ENCODE assay signal across 22 cellular contexts in the genomic region with DNA sequence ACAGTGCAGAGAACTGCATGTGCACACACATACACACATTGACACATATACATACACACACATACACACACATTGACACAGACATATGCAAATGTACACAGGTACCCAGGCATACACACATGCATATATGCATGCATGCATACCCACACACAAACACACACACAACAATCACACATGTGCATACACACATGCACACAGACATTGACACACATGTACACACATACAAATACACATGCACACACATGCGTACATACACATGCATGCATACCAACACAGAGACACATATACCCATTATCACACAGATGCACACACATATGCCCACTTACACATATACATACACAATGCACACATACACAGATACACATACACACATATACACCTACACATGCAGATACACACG.
A peak's percentile ranks its signal among the peaks of the same experiment; 100 is the strongest.
DNase-seq lines count a peak whose midpoint lies in the region; ATAC-seq, FAIRE-seq and TF ChIP-seq lines count a peak whose summit lies in the region.
"Had no signal": no experiment of that assay in that cellular context is flagged by ENCODE, and none has a peak within 500 bp of the region (broad histone marks: within the 10 kb centered on the region; RNA-seq: fewer than 3 reads in every experiment).

No MANE protein-coding gene starts in this region.

- H3K27me3 ChIP-seq in HepG2 (ENCODE audit: control insufficient read depth in 1 of 2, insufficient read depth in 2 of 2, low read length in 2 of 2): no peaks in the 10 kb centered on the region
- H3K27me3 ChIP-seq in right lobe of liver: no peaks in the 10 kb centered on the region
- H3K27me3 ChIP-seq in GM12878 (replicated peaks in 1 of 2; ENCODE audit: control insufficient read depth in 2 of 2, insufficient read depth in 2 of 2, low read length in 1 of 2): no peaks in the 10 kb centered on the region
- H3K27me3 ChIP-seq in naive thymus-derived CD4-positive, alpha-beta T cell (ENCODE audit: control insufficient read depth in 2 of 2, insufficient read depth in 2 of 2, low read length in 2 of 2): no peaks in the 10 kb centered on the region
- H3K27me3 ChIP-seq: BLaER1 had no signal

- H3K27ac ChIP-seq in HepG2 (ENCODE audit: extremely low read length, insufficient read depth, low read length) (no peak overlapping the region), right lobe of liver (no peak overlapping the region), GM12878 (ENCODE audit: control insufficient read depth, insufficient read depth) (no peak overlapping the region)
- no peak overlapping the region for H3K27ac ChIP-seq in naive thymus-derived CD4-positive, alpha-beta T cell (ENCODE audit: low read depth, low read length)
- H3K27ac ChIP-seq: 22Rv1, BLaER1, C4-2B, GM23248 had no signal

- BruUV-seq in HepG2 (replicated peaks; lab: Mats Ljungman, UMichigan): no TSS peak
- no TSS peak for BruUV-seq in GM12878 (replicated peaks; lab: Mats Ljungman, UMichigan)

- POLR2A ChIA-PET in HepG2 (lab: Yijun Ruan, JAX) (no interaction called here), GM12878 (lab: Charles Lee) (no interaction called here)
- POLR2A ChIA-PET in naive thymus-derived CD4-positive, alpha-beta T cell (lab: Charles Lee): no interaction called here

- CTCF ChIA-PET in HepG2 (lab: Yijun Ruan, JAX; ENCODE audit: low intra/inter-chr PET ratio, low total read pairs) (no interaction called here), GM12878 (lab: Yijun Ruan, JAX) (no interaction called here)
- CTCF ChIA-PET in naive thymus-derived CD4-positive, alpha-beta T cell (lab: Charles Lee): no interaction called here

- no peak overlapping the region for H3K4me3 Mint-ChIP-seq in naive thymus-derived CD4-positive, alpha-beta T cell
- H3K4me3 Mint-ChIP-seq: B cell; CD4-positive, CD25-positive, alpha-beta regulatory T cell; CD8-positive, alpha-beta T cell had no signal

- H2AFZ ChIP-seq in HepG2 (ENCODE audit: low read length) (no peak overlapping the region), GM12878 (ENCODE audit: control insufficient read depth, low read depth, low read length) (no peak overlapping the region)
- H2AFZ ChIP-seq: GM23248 had no signal

- TF ChIP-seq EP300 in HepG2 (IDR thresholded peaks at IDR 0.05; ENCODE audit: low read depth in 2 of 2, low read length in 2 of 2) (no peak), HepG2 (CRISPR knock-in tag; IDR thresholded peaks at IDR 0.05; ENCODE audit: borderline replicate concordance) (no peak), GM12878 (IDR thresholded peaks at IDR 0.05; ENCODE audit: borderline replicate concordance in 1 of 2, control insufficient read depth in 1 of 2, low read depth in 2 of 2, low read length in 2 of 2) (no peak)

- no peaks in the 10 kb centered on the region for H3K36me3 ChIP-seq in HepG2 (replicated peaks in 1 of 2; ENCODE audit: control insufficient read depth in 1 of 2, insufficient read depth in 2 of 2, low read length in 2 of 2)
- no peaks in the 10 kb centered on the region for H3K36me3 ChIP-seq in right lobe of liver
- no peaks in the 10 kb centered on the region for H3K36me3 ChIP-seq in GM12878 (ENCODE audit: control insufficient read depth in 2 of 2, insufficient read depth in 2 of 2, low read length in 1 of 2)
- no peaks in the 10 kb centered on the region for H3K36me3 ChIP-seq in naive thymus-derived CD4-positive, alpha-beta T cell (ENCODE audit: control insufficient read depth in 2 of 3, insufficient read depth in 3 of 3, low read length in 3 of 3)
- H3K36me3 ChIP-seq: BLaER1, HAP-1 had no signal

- TF ChIP-seq POLR2A in HepG2 (IDR thresholded peaks at IDR 0.05; ENCODE audit: insufficient read depth in 1 of 2, low read depth in 2 of 2, low read length in 2 of 2) (no peak), right lobe of liver (IDR thresholded peaks at IDR 0.05) (no peak), GM12878 (IDR thresholded peaks at IDR 0.05; ENCODE audit: low read depth, low read length) (no peak), H54 (IDR thresholded peaks at IDR 0.05; ENCODE audit: low read depth, low read length) (no peak)

- peaks cover 0 to 3% (median 0%) of the 10 kb centered on the region in 5 donors for H3K36me3 Mint-ChIP-seq in naive thymus-derived CD4-positive, alpha-beta T cell
- H3K36me3 Mint-ChIP-seq: CD4-positive, CD25-positive, alpha-beta regulatory T cell; CD8-positive, alpha-beta T cell had no signal

- WGBS in HepG2 (ENCODE audit: low lambda C conversion rate): 31% methylated on average over 2 of the region's 2 CpGs
- WGBS in right lobe of liver (ENCODE audit: insufficient coverage, low coverage, low lambda C conversion rate, missing lambda C conversion rate): 69% methylated on average over 2 of the region's 2 CpGs
- WGBS in GM12878 (ENCODE audit: insufficient coverage, insufficient replicate concordance, low lambda C conversion rate, missing lambda C conversion rate): 44% methylated on average over 2 of the region's 2 CpGs

- H3K9me3 Mint-ChIP-seq in naive thymus-derived CD4-positive, alpha-beta T cell: peaks cover 0 to 8% (median 0%) of the 10 kb centered on the region in 11 donors
- H3K9me3 Mint-ChIP-seq: CD8-positive, alpha-beta T cell had no signal

- H3K27me3 Mint-ChIP-seq in naive thymus-derived CD4-positive, alpha-beta T cell: peaks cover 0 to 13% (median 2%) of the 10 kb centered on the region in 5 donors
- H3K27me3 Mint-ChIP-seq: B cell; CD4-positive, CD25-positive, alpha-beta regulatory T cell had no signal

- TF ChIP-seq RAD21 in HepG2 (CRISPR knock-in tag; IDR thresholded peaks at IDR 0.05) (no peak), GM12878 (IDR thresholded peaks at IDR 0.05; ENCODE audit: insufficient read depth, low read depth, low read length) (no peak)

- no peaks in the 10 kb centered on the region for H3K79me2 ChIP-seq in HepG2 (ENCODE audit: insufficient read depth, low read length)
- no peaks in the 10 kb centered on the region for H3K79me2 ChIP-seq in GM12878 (ENCODE audit: control insufficient read depth, insufficient read depth, low read length)

- TF ChIP-seq CTCF in HepG2 (CRISPR knock-in tag; IDR thresholded peaks at IDR 0.05): no peak
- TF ChIP-seq CTCF in right lobe of liver (IDR thresholded peaks at IDR 0.05): no peak
- no peak for TF ChIP-seq CTCF in GM12878 (IDR thresholded peaks at IDR 0.05 in 2 of 3, conservative IDR thresholded peaks at IDR 0.05 in 1 of 3; ENCODE audit: control insufficient read depth in 2 of 3, extremely low read depth in 1 of 3, insufficient read depth in 1 of 3, low read depth in 3 of 3, low read length in 3 of 3)

- H3K9ac ChIP-seq in HepG2 (ENCODE audit: insufficient read depth, low read depth, low read length) (no peak overlapping the region), GM12878 (ENCODE audit: control insufficient read depth, insufficient read depth, low read length) (no peak overlapping the region)
- H3K9ac ChIP-seq: BLaER1, GM23248 had no signal

- in situ Hi-C loops in HepG2 (cut with HindIII; ENCODE audit: extremely low pct_ligation_motif_present, low pct_unique_long_range_greater_than_20kb) (no loop called here), GM12878 (cut with MboI) (no loop called here)

- no peaks in the 10 kb centered on the region for H4K20me1 ChIP-seq in HepG2 (ENCODE audit: insufficient read depth, low read length)
- H4K20me1 ChIP-seq in GM12878 (ENCODE audit: control insufficient read depth, insufficient read depth): no peaks in the 10 kb centered on the region

- DNase-seq in HepG2 (ENCODE audit: low spot score) (no peak), right lobe of liver (no peak), GM12878 (ENCODE audit: low read depth, low spot score) (no peak), urothelium cell line (ENCODE audit: low spot score) (no peak), H54 (ENCODE audit: insufficient read length, low spot score) (no peak)
- DNase-seq in naive thymus-derived CD4-positive, alpha-beta T cell: no peak
- DNase-seq: Caco-2; CD4-positive, CD25-positive, alpha-beta regulatory T cell; CD8-positive, alpha-beta T cell; DMS153; DND-41; GM23248 had no signal

- FAIRE-seq in HepG2 (lab: Jason Lieb, UNC) (no peak), GM12878 (lab: Jason Lieb, UNC) (no peak), urothelium cell line (lab: Jason Lieb, UNC) (peak; percentile 98), H54 (lab: Jason Lieb, UNC) (no peak)
- FAIRE-seq: A204.1, G401.6, GM18507 had no signal

- SMC1A ChIA-PET in GM12878 (lab: Charles Lee; ENCODE audit: uncharacterized antibody, unreplicated experiment): no interaction called here

- H3K27ac Mint-ChIP-seq in naive thymus-derived CD4-positive, alpha-beta T cell: no peak overlapping the region
- H3K27ac Mint-ChIP-seq: B cell; CD4-positive, CD25-positive, alpha-beta regulatory T cell; CD8-positive, alpha-beta T cell had no signal

- no peak overlapping the region for H3K4me2 ChIP-seq in HepG2 (ENCODE audit: low read depth, low read length)
- no peak overlapping the region for H3K4me2 ChIP-seq in GM12878 (ENCODE audit: control insufficient read depth, insufficient read depth)
- H3K4me2 ChIP-seq: BLaER1 had no signal

- intact Hi-C loops in HepG2 (cut with micrococcal nuclease; ENCODE audit: unreplicated experiment) (no loop called here), right lobe of liver (cut with DNase I) (no loop called here), GM12878 (cut with micrococcal nuclease; ENCODE audit: unreplicated experiment) (no loop called here)
- intact Hi-C loops in naive thymus-derived CD4-positive, alpha-beta T cell (cut with micrococcal nuclease): no loop called here

- no peaks in the 10 kb centered on the region for H3K4me1 Mint-ChIP-seq in naive thymus-derived CD4-positive, alpha-beta T cell
- H3K4me1 Mint-ChIP-seq: B cell; CD4-positive, CD25-positive, alpha-beta regulatory T cell had no signal

- no peak overlapping the region for H3K4me3 ChIP-seq in HepG2 (replicated peaks in 1 of 3; ENCODE audit: insufficient read depth in 1 of 3, low read depth in 2 of 3, low read length in 3 of 3)
- no peak overlapping the region for H3K4me3 ChIP-seq in right lobe of liver
- no peak overlapping the region for H3K4me3 ChIP-seq in GM12878
- no peak overlapping the region for H3K4me3 ChIP-seq in naive thymus-derived CD4-positive, alpha-beta T cell (ENCODE audit: low read length)
- H3K4me3 ChIP-seq: BLaER1, GM23248, HAP-1 had no signal

- H3K9me3 ChIP-seq in HepG2 (ENCODE audit: low read length) (no peaks in the 10 kb centered on the region), right lobe of liver (no peaks in the 10 kb centered on the region), GM12878 (replicated peaks; ENCODE audit: control insufficient read depth, insufficient read depth, low read length) (no peaks in the 10 kb centered on the region)
- H3K9me3 ChIP-seq in naive thymus-derived CD4-positive, alpha-beta T cell (ENCODE audit: control insufficient read depth in 2 of 3, low read length in 3 of 3): no peaks in the 10 kb centered on the region
- H3K9me3 ChIP-seq: BLaER1, Caco-2, HAP-1 had no signal

- no peak for ATAC-seq in HepG2
- ATAC-seq in right lobe of liver: no peak
- ATAC-seq in GM12878: no peak
- ATAC-seq in naive thymus-derived CD4-positive, alpha-beta T cell: peak; percentile 16
- ATAC-seq in HG03354 (IDR thresholded peaks at IDR 0.05; ENCODE audit: poor library complexity, severe bottlenecking, unreplicated experiment): no peak
- ATAC-seq in HG03469 (IDR thresholded peaks at IDR 0.05; ENCODE audit: unreplicated experiment): no peak
- ATAC-seq: CD8-positive, alpha-beta T cell had no signal

- RAD21 ChIA-PET in GM12878 (lab: Charles Lee; ENCODE audit: unreplicated experiment): no interaction called here

- no peaks in the 10 kb centered on the region for H3K4me1 ChIP-seq in HepG2 (ENCODE audit: insufficient read depth, low read length)
- no peaks in the 10 kb centered on the region for H3K4me1 ChIP-seq in right lobe of liver
- H3K4me1 ChIP-seq in GM12878 (ENCODE audit: control insufficient read depth, insufficient read depth, low read length): no peaks in the 10 kb centered on the region
- no peaks in the 10 kb centered on the region for H3K4me1 ChIP-seq in naive thymus-derived CD4-positive, alpha-beta T cell (ENCODE audit: control insufficient read depth in 2 of 2, insufficient read depth in 2 of 2, low read length in 2 of 2)
- H3K4me1 ChIP-seq: BLaER1, Caco-2, HAP-1 had no signal

Comparison
In these comparisons a context has a peak if more than half of its experiments do, and no peak if none do; other contexts are left out.
1. Of the 75 proteins assayed by ChIP-seq in both HepG2 and GM12878: peak only in HepG2: none; only in GM12878: BCL3; in both: none; in neither: 74.